21 cellular contexts compared by ENCODE assay signal in genomic region chr4:183700407-183700806, GRCh38. TPM values are rescaled to one million over a fixed set of nuclear protein-coding genes. Genes with fewer than 3 reads are reported as not detected.
DNase-seq lines count a peak whose midpoint lies in the region; FAIRE-seq and TF ChIP-seq lines count a peak whose summit lies in the region.
"Had no signal": no experiment of that assay in that cellular context is flagged by ENCODE, and none has a peak within 500 bp of the region (broad histone marks: within the 10 kb centered on the region; RNA-seq: fewer than 3 reads in every experiment).

No MANE protein-coding gene starts in this region.

- no TSS peak for BruUV-seq in MCF 10A (replicated peaks; lab: Mats Ljungman, UMichigan)

- H3K27me3 Mint-ChIP-seq in MCF 10A (ENCODE audit: insufficient read depth, unreplicated experiment) (no peaks in the 10 kb centered on the region), type B pancreatic cell (no peaks in the 10 kb centered on the region)

- peaks cover 8 to 18% of the 10 kb centered on the region in 2 experiments for H3K36me3 ChIP-seq in keratinocyte (ENCODE audit: control insufficient read depth in 2 of 2, extremely low read depth in 1 of 2, insufficient read depth in 2 of 2, low read length in 2 of 2)

- H3K4me3 Mint-ChIP-seq in MCF 10A (ENCODE audit: unreplicated experiment), result no peak overlapping the region
- H3K4me3 Mint-ChIP-seq in type B pancreatic cell, result no peak overlapping the region

- H3K27ac Mint-ChIP-seq in MCF 10A (ENCODE audit: low read depth, unreplicated experiment) (no peak overlapping the region), type B pancreatic cell (no peak overlapping the region)

- peak; percentile 41 for FAIRE-seq in keratinocyte (lab: Jason Lieb, UNC)
- FAIRE-seq: GM12892 had no signal

- POLR2A ChIA-PET in MCF 10A (lab: Yijun Ruan, JAX), result interaction anchor here (0.7 to 1.3 kb wide), 2 partner anchors 13 to 24 kb away, joined by 4 read pairs; no protein-coding TSS in a partner anchor

- H3K4me1 Mint-ChIP-seq in MCF 10A (ENCODE audit: insufficient read depth, unreplicated experiment), result no peaks in the 10 kb centered on the region
- H3K4me1 Mint-ChIP-seq in type B pancreatic cell (ENCODE audit: unreplicated experiment), result no peaks in the 10 kb centered on the region

- H3K9me3 Mint-ChIP-seq in MCF 10A (ENCODE audit: unreplicated experiment) (no peaks in the 10 kb centered on the region), type B pancreatic cell (no peaks in the 10 kb centered on the region)

- no peaks in the 10 kb centered on the region for H3K9me1 ChIP-seq in keratinocyte (ENCODE audit: control insufficient read depth, extremely low read depth, insufficient read depth, low read length)

- H3K4me2 ChIP-seq in keratinocyte (ENCODE audit: control insufficient read depth, extremely low read depth, insufficient read depth, low read depth, low read length), result no peak overlapping the region

- H3K27me3 ChIP-seq in keratinocyte (ENCODE audit: control insufficient read depth, extremely low read depth, insufficient read depth, low read length), result no peaks in the 10 kb centered on the region
- H3K27me3 ChIP-seq: BE2C, SJSA1 had no signal

- intact Hi-C loops in MCF 10A (cut with micrococcal nuclease), result no loop called here

- H3K79me2 ChIP-seq in keratinocyte (ENCODE audit: control insufficient read depth, insufficient read depth, low read length), result no peaks in the 10 kb centered on the region

- CTCF ChIA-PET in MCF 10A (lab: Yijun Ruan, JAX), result interaction anchor here (0.6 to 0.8 kb wide), 4 partner anchors 138 to 467 kb away, joined by 3 read pairs; no protein-coding TSS in a partner anchor

- no peak overlapping the region for H3K9ac ChIP-seq in keratinocyte (ENCODE audit: control insufficient read depth, extremely low read depth, insufficient read depth, low read length)

- 0 out of 2 replicates have a peak, but pooled peaks have one; percentile 9 for TF ChIP-seq CTCF in C4-2B (conservative IDR thresholded peaks at IDR 0.05)
- TF ChIP-seq CTCF in MCF 10A (IDR thresholded peaks at IDR 0.05; ENCODE audit: unreplicated experiment), result no peak
- peak in 1 of 3 experiments; percentile 2 for TF ChIP-seq CTCF in keratinocyte (optimal IDR thresholded peaks at IDR 0.05 in 1 of 3, IDR thresholded peaks at IDR 0.05 in 1 of 3, conservative IDR thresholded peaks at IDR 0.05 in 1 of 3; ENCODE audit: extremely low read depth in 1 of 3, insufficient read depth in 2 of 3, low read length in 3 of 3)
- TF ChIP-seq CTCF in type B pancreatic cell (conservative IDR thresholded peaks at IDR 0.05), result no peak

- dilution Hi-C loops in keratinocyte (cut with MboI; ENCODE audit: extremely low pct_ligation_motif_present, low sequenced_read_pairs), result no loop called here

- peak; percentile 2 for DNase-seq in MCF 10A (ENCODE audit: unreplicated experiment)
- no peak for DNase-seq in keratinocyte (ENCODE audit: low read depth, low spot score)
- DNase-seq in renal cortical epithelial cell (ENCODE audit: low read depth), result peak; percentile 7
- no peak for DNase-seq in kidney glomerular epithelial cell (lab: John Stamatoyannopoulos, UW)
- DNase-seq in NCI-H774 (lab: John Stamatoyannopoulos, UW), result no peak
- DNase-seq in type B pancreatic cell (ENCODE audit: extremely low spot score, unreplicated experiment), result no peak
- DNase-seq: 8988T, ACHN, BE2C, Calu3, DMS79 treated with DMSO at 0.1 percent for 48 hours, KBM-7, MM.1S, NCI-H2029, NCI-H446 treated with DMSO at 0.1 percent for 48 hours, NCI-H526, Right ventricle myocardium superior, RPMI8226 had no signal

- H3K27ac ChIP-seq in C4-2B, result no peak overlapping the region
- no peak overlapping the region for H3K27ac ChIP-seq in keratinocyte (ENCODE audit: control insufficient read depth, insufficient read depth, low read length)
- H3K27ac ChIP-seq: SJSA1 had no signal

- no peak overlapping the region for H3K4me3 ChIP-seq in keratinocyte (ENCODE audit: control insufficient read depth in 2 of 3, extremely low read depth in 1 of 3, insufficient read depth in 2 of 3, low read depth in 1 of 3, low read length in 3 of 3)
- H3K4me3 ChIP-seq: SJSA1 had no signal

- H3K9me3 ChIP-seq in keratinocyte (ENCODE audit: control insufficient read depth, low read depth, low read length), result no peaks in the 10 kb centered on the region
- H3K9me3 ChIP-seq: BE2C, SJSA1 had no signal

- H3K4me1 ChIP-seq in keratinocyte (ENCODE audit: control insufficient read depth, extremely low read depth, insufficient read depth, low read length), result no peaks in the 10 kb centered on the region
- H3K4me1 ChIP-seq: BE2C, SJSA1 had no signal

- H4K20me1 ChIP-seq in keratinocyte (ENCODE audit: control insufficient read depth, extremely low read depth, insufficient read depth, low read length), result no peaks in the 10 kb centered on the region

- H3K36me3 Mint-ChIP-seq in MCF 10A (ENCODE audit: insufficient read depth, unreplicated experiment), result peaks cover 98% of the 10 kb centered on the region
- H3K36me3 Mint-ChIP-seq in type B pancreatic cell, result peaks cover 61% of the 10 kb centered on the region

- no peak overlapping the region for H2AFZ ChIP-seq in keratinocyte (ENCODE audit: control insufficient read depth, low read length)

RNA-seq across cellular contexts. Expression of gene TRAPPC11, which starts 41.3 kb away (rescaled TPM):
- total RNA-seq in MCF 10A (2022) (29.4 and 35.0 TPM in 2 replicates), renal cortical epithelial cell (48.1 and 63.6 TPM in 2 replicates), type B pancreatic cell (ENCODE audit: low replicate concordance) (35.9 and 45.4 TPM in 2 replicates)
- 30.8 to 42.5 TPM (median 33.2 TPM) in 3 replicates for polyA plus RNA-seq in keratinocyte
- polyA plus RNA-seq in keratinocyte (2011; ENCODE audit: low read depth), result 13.9 TPM
- 21.0 and 39.7 TPM in 2 replicates for polyA plus RNA-seq in keratinocyte (2011; cell fraction: cytosol; rRNA removed)
- polyA plus RNA-seq in keratinocyte (2011; cell fraction: nucleus; rRNA removed), result 53.1 and 58.7 TPM in 2 replicates
- 12.4 and 13.8 TPM in 2 replicates for polyA plus RNA-seq in keratinocyte (2012; ENCODE audit: low replicate concordance)
- 9.2 to 45.6 TPM (median 45.0 TPM) in 3 replicates for polyA minus RNA-seq in keratinocyte
- polyA minus RNA-seq in keratinocyte (2011; cell fraction: cytosol; rRNA and poly(A)+ RNA removed), result 16.9 TPM
- 26.9 and 53.3 TPM in 2 replicates for polyA minus RNA-seq in keratinocyte (2011; cell fraction: nucleus; rRNA and poly(A)+ RNA removed)

RNA-seq across cellular contexts. Expression of gene RWDD4, which starts 41.4 kb away (rescaled TPM):
- total RNA-seq in MCF 10A (2022), result 23.0 and 26.1 TPM in 2 replicates
- polyA plus RNA-seq in keratinocyte, result 12.1 to 25.5 TPM (median 17.4 TPM) in 3 replicates
- polyA plus RNA-seq in keratinocyte (2011; ENCODE audit: low read depth), result 18.1 TPM
- polyA plus RNA-seq in keratinocyte (2011; cell fraction: cytosol; rRNA removed), result 15.0 and 21.0 TPM in 2 replicates
- polyA plus RNA-seq in keratinocyte (2011; cell fraction: nucleus; rRNA removed), result 9.5 TPM in 2 replicates
- 16.7 and 17.4 TPM in 2 replicates for polyA plus RNA-seq in keratinocyte (2012; ENCODE audit: low replicate concordance)
- polyA minus RNA-seq in keratinocyte, result 0.95 to 6.6 TPM (median 2.9 TPM) in 3 replicates
- polyA minus RNA-seq in keratinocyte (2011; cell fraction: cytosol; rRNA and poly(A)+ RNA removed), result 14.2 TPM
- 2.5 and 3.3 TPM in 2 replicates for polyA minus RNA-seq in keratinocyte (2011; cell fraction: nucleus; rRNA and poly(A)+ RNA removed)
- total RNA-seq in renal cortical epithelial cell, result 23.4 and 28.5 TPM in 2 replicates
- total RNA-seq in type B pancreatic cell (ENCODE audit: low replicate concordance), result 20.5 and 23.6 TPM in 2 replicates

Comparison
In these comparisons a context has a peak if more than half of its experiments do, and no peak if none do; other contexts are left out.
1. DNase-seq: peak in MCF 10A (single experiment) and renal cortical epithelial cell (single experiment); none in keratinocyte (single experiment), kidney glomerular epithelial cell (single experiment), NCI-H774 (single experiment) and type B pancreatic cell (single experiment).